ENCODE assay signal across 7 cellular contexts in the genomic region with DNA sequence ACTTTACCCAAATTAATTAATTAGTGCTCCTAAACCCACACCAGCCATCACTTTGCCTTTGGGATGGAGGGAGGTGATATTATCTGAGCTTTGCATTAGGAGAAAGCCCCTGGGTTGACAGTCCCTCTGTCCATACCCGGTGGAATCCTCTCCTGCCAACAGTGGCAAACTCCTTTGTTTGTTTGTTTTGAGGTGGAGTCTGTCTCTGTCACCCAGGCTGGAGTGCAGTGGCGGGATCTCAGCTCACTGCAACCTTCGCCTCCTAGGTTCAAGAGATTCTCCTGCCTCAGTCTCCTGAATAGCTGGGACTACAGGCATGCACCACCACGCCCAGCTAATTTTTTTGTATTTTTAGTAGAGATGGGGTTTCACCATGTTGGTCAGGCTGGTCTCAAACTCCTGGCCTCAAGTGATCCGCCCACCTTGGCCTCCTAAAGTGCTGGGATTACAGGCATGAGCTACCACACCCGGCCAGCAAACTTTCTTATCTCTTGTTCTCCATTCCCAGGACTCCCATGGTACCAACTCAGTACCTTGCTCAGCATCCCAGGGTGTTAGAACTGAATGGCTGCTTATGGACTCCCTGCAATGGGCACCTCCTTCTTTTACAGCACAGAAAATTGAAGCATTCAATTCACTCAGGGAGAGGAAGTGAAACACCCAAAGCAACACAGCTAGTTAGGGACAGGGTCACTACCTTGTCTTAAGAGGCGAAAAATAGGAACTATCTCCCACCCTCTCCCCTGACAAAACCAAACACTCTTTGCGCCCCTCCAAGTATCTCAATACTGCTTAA. TPM values are rescaled to one million over a fixed set of nuclear protein-coding genes. Genes with fewer than 3 reads are reported as not detected.
DNase-seq lines count a peak whose midpoint lies in the region; ATAC-seq and TF ChIP-seq lines count a peak whose summit lies in the region.
"Not testable (repeated sequence)": the region's sequence is repeated elsewhere in the genome, so short reads cannot be mapped to it uniquely, and the experiment has no call there.

No MANE protein-coding gene starts in this region.

- DNase-seq in NOMO-1 treated with dmso at 0.1 percent for 144 hours (lab: John Stamatoyannopoulos, UW; ENCODE audit: unreplicated experiment): peak; percentile 49
- DNase-seq in activated CD8-positive, alpha-beta memory T cell treated with anti-CD3 and anti-CD28 coated beads, Interleukin-2, amount 10 ng/mL, durations not matched to agents 7 days and 5 days; esophagus muscularis mucosa (ENCODE audit: extremely low spot score); neural progenitor cell (ENCODE audit: low spot score): not testable (repeated sequence)

- H3K27me3 ChIP-seq in esophagus muscularis mucosa, neural progenitor cell: not testable (repeated sequence)

- H2AFZ ChIP-seq in neural progenitor cell (replicated peaks): peak overlapping the region; percentile 58

- H3K27ac Mint-ChIP-seq in activated CD8-positive, alpha-beta memory T cell treated with anti-CD3 and anti-CD28 coated beads, Interleukin-2, amount 10 ng/mL, durations not matched to agents 7 days and 5 days: peak overlapping the region; percentile 99
- H3K27ac Mint-ChIP-seq in neural progenitor cell: peak overlapping the region; percentile 61

- not testable (repeated sequence) for TF ChIP-seq EP300 in esophagus muscularis mucosa (IDR thresholded peaks at IDR 0.05)

- H3K36me3 ChIP-seq in esophagus muscularis mucosa, neural progenitor cell: not testable (repeated sequence)

- not testable (repeated sequence) for TF ChIP-seq CTCF in esophagus muscularis mucosa (IDR thresholded peaks at IDR 0.05); neural progenitor cell (IDR thresholded peaks at IDR 0.05)

- H3K4me2 ChIP-seq in neural progenitor cell: not testable (repeated sequence)

- H3K4me1 Mint-ChIP-seq in activated CD8-positive, alpha-beta memory T cell treated with anti-CD3 and anti-CD28 coated beads, Interleukin-2, amount 10 ng/mL, durations not matched to agents 7 days and 5 days: peaks cover 88% of the 10 kb centered on the region
- H3K4me1 Mint-ChIP-seq in neural progenitor cell: peaks cover 56% of the 10 kb centered on the region

- not testable (repeated sequence) for TF ChIP-seq POLR2A in esophagus muscularis mucosa (IDR thresholded peaks at IDR 0.05; ENCODE audit: low read depth)

- CTCF ChIA-PET in activated CD8-positive, alpha-beta memory T cell treated with anti-CD3 and anti-CD28 coated beads, Interleukin-2, amount 10 ng/mL, durations not matched to agents 7 days and 5 days (lab: Charles Lee): interaction anchor here (1.3 to 2.9 kb wide), 5 partner anchors 16 to 93 kb away, joined by 3 to 20 read pairs (median 4); no protein-coding TSS in a partner anchor

- not testable (repeated sequence) for H3K4me3 ChIP-seq in esophagus muscularis mucosa, neural progenitor cell

- H3K4me3 Mint-ChIP-seq in activated CD8-positive, alpha-beta memory T cell treated with anti-CD3 and anti-CD28 coated beads, Interleukin-2, amount 10 ng/mL, durations not matched to agents 7 days and 5 days: peak overlapping the region; percentile 28
- not testable (repeated sequence) for H3K4me3 Mint-ChIP-seq in neural progenitor cell

- not testable (repeated sequence) for H3K79me2 ChIP-seq in neural progenitor cell (ENCODE audit: low read depth)

- H3K9me3 ChIP-seq in esophagus muscularis mucosa; neural progenitor cell (ENCODE audit: low read depth): not testable (repeated sequence)

- not testable (repeated sequence) for H3K9me3 Mint-ChIP-seq in activated CD8-positive, alpha-beta memory T cell treated with anti-CD3 and anti-CD28 coated beads, Interleukin-2, amount 10 ng/mL, durations not matched to agents 7 days and 5 days (ENCODE audit: low read depth); neural progenitor cell

- H3K4me1 ChIP-seq in esophagus muscularis mucosa (peaks cover 14 to 29% (median 29%) of the 10 kb centered on the region in 4 donors), neural progenitor cell (peaks cover 43% of the 10 kb centered on the region)

- intact Hi-C loops in esophagus muscularis mucosa (cut with DNase I): not testable (repeated sequence)

- H3F3A ChIP-seq in neural progenitor cell (ENCODE audit: low read depth): peaks cover 16% of the 10 kb centered on the region

- ATAC-seq in GM18519 (IDR thresholded peaks at IDR 0.05; ENCODE audit: low FRiP score, unreplicated experiment): peak; percentile 34
- peak; percentile 31 for ATAC-seq in GM21576 (IDR thresholded peaks at IDR 0.05; ENCODE audit: unreplicated experiment)
- peak; percentile 30 for ATAC-seq in HG03135 (IDR thresholded peaks at IDR 0.05; ENCODE audit: unreplicated experiment)
- not testable (repeated sequence) for ATAC-seq in activated CD8-positive, alpha-beta memory T cell treated with anti-CD3 and anti-CD28 coated beads, Interleukin-2, amount 10 ng/mL, durations not matched to agents 7 days and 5 days

- H4K20me1 ChIP-seq in neural progenitor cell (ENCODE audit: low read depth): not testable (repeated sequence)

- not testable (repeated sequence) for H3K9ac ChIP-seq in neural progenitor cell

- H3K27ac ChIP-seq in esophagus muscularis mucosa (replicated peaks in 1 of 4): peak overlapping the region; percentile 18 to 43 (median 26)
- not testable (repeated sequence) for H3K27ac ChIP-seq in neural progenitor cell

- not testable (repeated sequence) for H3K27me3 Mint-ChIP-seq in activated CD8-positive, alpha-beta memory T cell treated with anti-CD3 and anti-CD28 coated beads, Interleukin-2, amount 10 ng/mL, durations not matched to agents 7 days and 5 days; neural progenitor cell (ENCODE audit: insufficient read depth, low read depth)

- WGBS in esophagus muscularis mucosa: 82% methylated on average over 8 of the region's 8 CpGs

- not testable (repeated sequence) for H3K36me3 Mint-ChIP-seq in activated CD8-positive, alpha-beta memory T cell treated with anti-CD3 and anti-CD28 coated beads, Interleukin-2, amount 10 ng/mL, durations not matched to agents 7 days and 5 days; neural progenitor cell

RNA-seq across cellular contexts. Expression of a gene that starts 4.5 kb away (rescaled TPM):
- total RNA-seq in activated CD8-positive, alpha-beta memory T cell treated with anti-CD3 and anti-CD28 coated beads, Interleukin-2, amount 10 ng/mL, durations not matched to agents 7 days and 5 days: 100 to 1,000 TPM in 1 of 2 experiments, 10 to 100 TPM in 1; 74.0 to 115 TPM
- total RNA-seq in esophagus muscularis mucosa: 10 to 100 TPM; 65.6 to 97.7 (median 78.3) TPM
- total RNA-seq in neural progenitor cell (ENCODE audit: low replicate concordance): 57.7 and 106 TPM in 2 replicates

RNA-seq across cellular contexts. Expression of a gene that starts 51.8 kb away (rescaled TPM):
- total RNA-seq in activated CD8-positive, alpha-beta memory T cell treated with anti-CD3 and anti-CD28 coated beads, Interleukin-2, amount 10 ng/mL, durations not matched to agents 7 days and 5 days: 10 to 100 TPM; 23.1 to 24.8 TPM
- 10 to 100 TPM; 17.6 to 29.5 (median 27.0) TPM for total RNA-seq in esophagus muscularis mucosa
- total RNA-seq in neural progenitor cell (ENCODE audit: low replicate concordance): 27.8 and 58.4 TPM in 2 replicates

RNA-seq across cellular contexts. Expression of a gene that starts 52.2 kb away (rescaled TPM):
- 10 to 100 TPM; 39.3 to 43.2 TPM for total RNA-seq in activated CD8-positive, alpha-beta memory T cell treated with anti-CD3 and anti-CD28 coated beads, Interleukin-2, amount 10 ng/mL, durations not matched to agents 7 days and 5 days
- 10 to 100 TPM; 45.7 to 72.7 (median 55.3) TPM for total RNA-seq in esophagus muscularis mucosa
- total RNA-seq in neural progenitor cell (ENCODE audit: low replicate concordance): 42.1 and 54.9 TPM in 2 replicates
